Comparison of ENCODE assay signal across 1 cellular context in genomic region chr6:92723390-92723931, GRCh38.
TF ChIP-seq lines count a peak whose summit lies in the region.

No MANE protein-coding gene starts in this region.

TF ChIP-seq in H1, 55 proteins besides CTCF, POLR2A, EP300 and RAD21:
- no peak for TF ChIP-seq RFX5 (IDR thresholded peaks at IDR 0.05; ENCODE audit: borderline replicate concordance, low read depth, low read length)
- TF ChIP-seq JUN (IDR thresholded peaks at IDR 0.05; ENCODE audit: low read depth, low read length) = no peak
- no peak for TF ChIP-seq MAFK (IDR thresholded peaks at IDR 0.05; ENCODE audit: low read depth, low read length)
- TF ChIP-seq SIX5 (IDR thresholded peaks at IDR 0.05; ENCODE audit: low read depth, low read length) = no peak
- TF ChIP-seq SP1 (IDR thresholded peaks at IDR 0.05; ENCODE audit: low read depth, low read length) = no peak
- no peak for TF ChIP-seq RBBP5 (IDR thresholded peaks at IDR 0.05; ENCODE audit: borderline replicate concordance, low read depth, low read length)
- no peak for TF ChIP-seq TCF12 (IDR thresholded peaks at IDR 0.05; ENCODE audit: low read depth, low read length)
- no peak for TF ChIP-seq BACH1 (IDR thresholded peaks at IDR 0.05; ENCODE audit: low read length)
- no peak for TF ChIP-seq SP2 (IDR thresholded peaks at IDR 0.05; ENCODE audit: low read length)
- TF ChIP-seq TAF7 (optimal IDR thresholded peaks at IDR 0.05; ENCODE audit: borderline replicate concordance, low read depth, low read length) = no peak
- no peak for TF ChIP-seq CEBPB (IDR thresholded peaks at IDR 0.05; ENCODE audit: low read depth, low read length)
- no peak for TF ChIP-seq JUND (IDR thresholded peaks at IDR 0.05; ENCODE audit: low read length)
- no peak for TF ChIP-seq CHD7 (IDR thresholded peaks at IDR 0.05; ENCODE audit: insufficient replicate concordance, low read length)
- no peak for TF ChIP-seq TAF1 (IDR thresholded peaks at IDR 0.05; ENCODE audit: low read depth, low read length)
- no peak for TF ChIP-seq KDM1A (IDR thresholded peaks at IDR 0.05; ENCODE audit: borderline replicate concordance, low read length)
- no peak for TF ChIP-seq CHD2 (IDR thresholded peaks at IDR 0.05; ENCODE audit: low read length)
- TF ChIP-seq TBP (IDR thresholded peaks at IDR 0.05; ENCODE audit: low read depth, low read length) = no peak
